Comparison of ENCODE assay signal across 30 cellular contexts in genomic region chr1:174660476-174660875, GRCh38.
"Had no signal": no experiment of that assay in that cellular context is flagged by ENCODE, and none has a peak within 500 bp of the region (broad histone marks: within the 10 kb centered on the region; RNA-seq: fewer than 3 reads in every experiment).

No MANE protein-coding gene starts in this region.

- ATAC-seq: activated CD8-positive, alpha-beta T cell treated with anti-CD3 and anti-CD28 coated beads for 36 hours; activated T-cell treated with anti-CD3 and anti-CD28 coated beads, Interleukin-2, amount 50 U/mL, for 72 hours; activated T-helper 17 cell treated with anti-CD3 and anti-CD28 coated beads, Interleukin-2, amount 50 U/mL, for 72 hours; body of pancreas; K562 had no signal

- H3K4me3 Mint-ChIP-seq: activated CD4-positive, alpha-beta T cell treated with anti-CD3 and anti-CD28 coated beads, Interleukin-2, amount 10 ng/mL, durations not matched to agents 24 days and 14 days; activated CD8-positive, alpha-beta T cell treated with anti-CD3 and anti-CD28 coated beads for 36 hours; activated naive CD8-positive, alpha-beta T cell treated with anti-CD3 and anti-CD28 coated beads for 36 hours; activated T-cell treated with anti-CD3 and anti-CD28 coated beads, Interleukin-2, amount 50 U/mL, for 72 hours; activated T-helper 17 cell treated with anti-CD3 and anti-CD28 coated beads, Interleukin-2, amount 50 U/mL, for 72 hours; T-helper 1 cell treated with Interleukin-12 subunit alpha and Interleukin-12 subunit beta and Interleukin-4 antibody, amounts not matched to agents 30 μg/mL and 1 μg/mL, for 36 hours; T-helper 2 cell treated with Interferon-gamma antibody and Interleukin-4, amounts not matched to agents 5 μg/mL and 100 μg/mL, for 36 hours had no signal

- H3K9me2 ChIP-seq: SK-N-SH had no signal

- H3K27ac Mint-ChIP-seq: activated CD4-positive, alpha-beta T cell treated with anti-CD3 and anti-CD28 coated beads, Interleukin-2, amount 10 ng/mL, durations not matched to agents 24 days and 14 days; activated CD8-positive, alpha-beta T cell treated with anti-CD3 and anti-CD28 coated beads for 36 hours; activated naive CD8-positive, alpha-beta T cell treated with anti-CD3 and anti-CD28 coated beads for 36 hours; activated T-cell treated with anti-CD3 and anti-CD28 coated beads, Interleukin-2, amount 50 U/mL, for 72 hours; activated T-helper 17 cell treated with anti-CD3 and anti-CD28 coated beads, Interleukin-2, amount 50 U/mL, for 72 hours; T-helper 1 cell treated with Interleukin-12 subunit alpha and Interleukin-12 subunit beta and Interleukin-4 antibody, amounts not matched to agents 30 μg/mL and 1 μg/mL, for 36 hours; T-helper 2 cell treated with Interferon-gamma antibody and Interleukin-4, amounts not matched to agents 5 μg/mL and 100 μg/mL, for 36 hours had no signal

- H3K27ac ChIP-seq: body of pancreas, breast epithelium, Peyer's patch, SJSA1 had no signal

- H3K27me3 ChIP-seq: body of pancreas, breast epithelium, Peyer's patch, SJSA1 had no signal

- H3K4me3 ChIP-seq: body of pancreas, breast epithelium, K562, Peyer's patch, SJSA1 had no signal

- H3K4me2 ChIP-seq: SK-N-SH had no signal

- H3K4me1 ChIP-seq: body of pancreas, breast epithelium, Peyer's patch, SJSA1 had no signal

- H3K36me3 ChIP-seq: breast epithelium, Peyer's patch, SJSA1 had no signal

- H3K9ac ChIP-seq: SK-N-SH had no signal

- H3K9me3 ChIP-seq: body of pancreas, Peyer's patch, SK-N-SH had no signal

- H3K27me3 Mint-ChIP-seq: activated CD4-positive, alpha-beta T cell treated with anti-CD3 and anti-CD28 coated beads, Interleukin-2, amount 10 ng/mL, durations not matched to agents 24 days and 14 days; activated CD8-positive, alpha-beta T cell treated with anti-CD3 and anti-CD28 coated beads for 36 hours; activated naive CD8-positive, alpha-beta T cell treated with anti-CD3 and anti-CD28 coated beads for 36 hours; activated T-helper 17 cell treated with anti-CD3 and anti-CD28 coated beads, Interleukin-2, amount 50 U/mL, for 72 hours had no signal

- H3K4me1 Mint-ChIP-seq: activated CD4-positive, alpha-beta T cell treated with anti-CD3 and anti-CD28 coated beads, Interleukin-2, amount 10 ng/mL, durations not matched to agents 24 days and 14 days; activated naive CD8-positive, alpha-beta T cell treated with anti-CD3 and anti-CD28 coated beads for 36 hours had no signal

- H3K9me3 Mint-ChIP-seq: activated CD8-positive, alpha-beta T cell treated with anti-CD3 and anti-CD28 coated beads for 36 hours had no signal

- DNase-seq: activated CD4-positive, alpha-beta T cell treated with anti-CD3 and anti-CD28 coated beads, Interleukin-2, amount 10 ng/mL, durations not matched to agents 24 days and 14 days; activated CD4-positive, alpha-beta T cell treated with anti-CD3 and anti-CD28 coated beads, Interleukin-2, amount 50 U/mL, for 4 hours; activated CD8-positive, alpha-beta T cell treated with anti-CD3 and anti-CD28 coated beads for 36 hours; activated effector memory CD4-positive, alpha-beta T cell treated with anti-CD3 and anti-CD28 coated beads, Interleukin-2, amount 50 U/mL, for 16 hours; activated naive CD4-positive, alpha-beta T cell; activated naive CD4-positive, alpha-beta T cell treated with anti-CD3 and anti-CD28 coated beads, Interleukin-2, amount 50 U/mL, for 16 hours; activated naive CD8-positive, alpha-beta T cell treated with anti-CD3 and anti-CD28 coated beads for 36 hours; activated T-cell treated with anti-CD3 and anti-CD28 coated beads, Interleukin-2, amount 50 U/mL, for 1 hour; activated T-cell treated with anti-CD3 and anti-CD28 coated beads, Interleukin-2, amount 50 U/mL, for 72 hours; body of pancreas; central memory CD4-positive, alpha-beta T cell; NCI-H1048; NCI-H1105 treated with DMSO at 0.1 percent for 48 hours; NCI-H1436; NCI-H1694; NCI-H1930; NCI-H2081 treated with DMSO at 0.1 percent for 48 hours; NCI-H446 treated with DMSO at 0.1 percent for 48 hours; NCI-H524; NCI-H69; NCI-H82; Peyer's patch; RPMI8226; SK-N-SH had no signal
